12 cellular contexts compared by ENCODE assay signal in genomic region chr11:100709233-100709999, GRCh38. TPM values are rescaled to one million over a fixed set of nuclear protein-coding genes. Genes with fewer than 3 reads are reported as not detected.
DNase-seq lines count a peak whose midpoint lies in the region; ATAC-seq and FAIRE-seq lines count a peak whose summit lies in the region.
"Had no signal": no experiment of that assay in that cellular context is flagged by ENCODE, and none has a peak within 500 bp of the region (broad histone marks: within the 10 kb centered on the region; RNA-seq: fewer than 3 reads in every experiment).

No MANE protein-coding gene starts in this region.

- no peaks in the 10 kb centered on the region for H3K27me3 Mint-ChIP-seq in activated CD4-positive, alpha-beta T cell treated with anti-CD3 and anti-CD28 coated beads, Interleukin-2, amount 10 ng/mL, durations not matched to agents 7 days and 5 days
- H3K27me3 Mint-ChIP-seq: activated naive CD4-positive, alpha-beta T cell treated with anti-CD3 and anti-CD28 coated beads, Interleukin-2, amount 50 U/mL, for 24 hours had no signal

- peak; percentile 33 for FAIRE-seq in GM18507 (lab: Jason Lieb, UNC)

- H3K9me3 Mint-ChIP-seq in activated CD4-positive, alpha-beta T cell treated with anti-CD3 and anti-CD28 coated beads, Interleukin-2, amount 10 ng/mL, durations not matched to agents 7 days and 5 days = no peaks in the 10 kb centered on the region
- H3K9me3 Mint-ChIP-seq: activated naive CD4-positive, alpha-beta T cell treated with anti-CD3 and anti-CD28 coated beads, Interleukin-2, amount 50 U/mL, for 24 hours had no signal

- no peaks in the 10 kb centered on the region for H3K36me3 Mint-ChIP-seq in activated CD4-positive, alpha-beta T cell treated with anti-CD3 and anti-CD28 coated beads, Interleukin-2, amount 10 ng/mL, durations not matched to agents 7 days and 5 days (ENCODE audit: low read depth)
- H3K36me3 Mint-ChIP-seq: activated naive CD4-positive, alpha-beta T cell treated with anti-CD3 and anti-CD28 coated beads, Interleukin-2, amount 50 U/mL, for 24 hours had no signal

- CTCF ChIA-PET in activated CD4-positive, alpha-beta T cell treated with anti-CD3 and anti-CD28 coated beads, Interleukin-2, amount 10 ng/mL, durations not matched to agents 7 days and 5 days (lab: Charles Lee) = no interaction called here

- DNase-seq in GM18507 (ENCODE audit: extremely low spot score, insufficient read length, low read depth) = no peak
- DNase-seq in left kidney (ENCODE audit: low read depth, low spot score) = peak; percentile 48
- no peak for DNase-seq in NCI-H2227 treated with DMSO at 0.1 percent for 48 hours (lab: John Stamatoyannopoulos, UW)
- DNase-seq in activated CD4-positive, alpha-beta T cell treated with anti-CD3 and anti-CD28 coated beads, Interleukin-2, amount 10 ng/mL, durations not matched to agents 7 days and 5 days = no peak
- DNase-seq in hepatic stellate cell (ENCODE audit: low spot score) = no peak
- no peak for DNase-seq in GM19238 (ENCODE audit: insufficient read length, low spot score)
- DNase-seq: heart left ventricle, retina, testis had no signal

- POLR2A ChIA-PET in activated CD4-positive, alpha-beta T cell treated with anti-CD3 and anti-CD28 coated beads, Interleukin-2, amount 10 ng/mL, durations not matched to agents 7 days and 5 days (lab: Charles Lee) = no interaction called here

- no peak overlapping the region for H3K4me3 Mint-ChIP-seq in activated CD4-positive, alpha-beta T cell treated with anti-CD3 and anti-CD28 coated beads, Interleukin-2, amount 10 ng/mL, durations not matched to agents 7 days and 5 days
- H3K4me3 Mint-ChIP-seq: activated naive CD4-positive, alpha-beta T cell treated with anti-CD3 and anti-CD28 coated beads, Interleukin-2, amount 50 U/mL, for 24 hours had no signal

- H3K4me1 Mint-ChIP-seq in activated CD4-positive, alpha-beta T cell treated with anti-CD3 and anti-CD28 coated beads, Interleukin-2, amount 10 ng/mL, durations not matched to agents 7 days and 5 days = no peaks in the 10 kb centered on the region
- H3K4me1 Mint-ChIP-seq: activated naive CD4-positive, alpha-beta T cell treated with anti-CD3 and anti-CD28 coated beads, Interleukin-2, amount 50 U/mL, for 24 hours had no signal

- no peak overlapping the region for H3K27ac Mint-ChIP-seq in activated CD4-positive, alpha-beta T cell treated with anti-CD3 and anti-CD28 coated beads, Interleukin-2, amount 10 ng/mL, durations not matched to agents 7 days and 5 days
- H3K27ac Mint-ChIP-seq: activated naive CD4-positive, alpha-beta T cell treated with anti-CD3 and anti-CD28 coated beads, Interleukin-2, amount 50 U/mL, for 24 hours had no signal

- peak; percentile 58 for ATAC-seq in GM21786 (IDR thresholded peaks at IDR 0.05; ENCODE audit: unreplicated experiment)
- peak; percentile 80 for ATAC-seq in HG03565 (IDR thresholded peaks at IDR 0.05; ENCODE audit: unreplicated experiment)

RNA-seq across cellular contexts. Expression of gene ARHGAP42, which starts 22.3 kb away (rescaled TPM):
- total RNA-seq in activated CD4-positive, alpha-beta T cell treated with anti-CD3 and anti-CD28 coated beads, Interleukin-2, amount 10 ng/mL, durations not matched to agents 7 days and 5 days = under 1 TPM; 0.05 to 0.10 TPM
